ENCODE assay signal across 27 cellular contexts in the genomic region with DNA sequence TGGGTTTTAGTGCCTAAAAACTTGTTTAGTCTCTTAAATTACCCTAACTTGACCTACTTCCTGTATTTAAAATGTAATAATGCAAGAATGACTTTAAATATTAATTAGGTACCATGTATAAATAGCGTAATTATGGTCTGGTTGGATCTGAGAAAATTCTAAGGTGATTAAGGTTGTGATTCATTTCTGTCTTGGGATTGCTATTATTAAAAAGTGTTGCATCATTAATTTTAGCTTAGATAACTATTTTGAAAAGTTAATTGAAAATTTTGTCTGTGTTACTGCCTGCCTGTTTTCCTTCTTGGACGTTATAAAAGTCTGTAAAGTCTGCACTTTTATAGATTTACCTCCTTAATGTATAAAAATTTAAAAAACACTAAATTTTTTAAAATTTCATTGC.
"Had no signal": no experiment of that assay in that cellular context is flagged by ENCODE, and none has a peak within 500 bp of the region (broad histone marks: within the 10 kb centered on the region; RNA-seq: fewer than 3 reads in every experiment).

No MANE protein-coding gene starts in this region.

- DNase-seq: stimulated activated CD4-positive, alpha-beta T cell treated with anti-CD3 and anti-CD28 coated beads, Interleukin-2, amount 100 ng/mL, for 48 hours; stimulated activated CD4-positive, alpha-beta T cell treated with anti-CD3 and anti-CD28 coated beads, Interleukin-4, amount 100 ng/mL, for 1 hour; stimulated activated CD4-positive, alpha-beta T cell treated with anti-CD3 and anti-CD28 coated beads, Interleukin-4, amount 100 ng/mL, for 24 hours; stimulated activated CD4-positive, alpha-beta T cell treated with anti-CD3 and anti-CD28 coated beads, Interleukin-4, amount 100 ng/mL, for 4 hours; stimulated activated CD8-positive, alpha-beta memory T cell treated with anti-CD3 and anti-CD28 coated beads, Interleukin-4, amount 100 ng/mL, for 48 hours; stimulated activated naive B cell treated with anti-CD40 and anti-IgM and Interleukin-4, amounts not matched to agents 10 μg/mL and 1 μg/mL and 100 μg/mL, for 72 hours; stimulated activated naive CD4-positive, alpha-beta T cell; stimulated activated naive CD4-positive, alpha-beta T cell treated with Interleukin-2 at 50 U/mL for 16 hours; stimulated activated naive CD8-positive, alpha-beta T cell treated with anti-CD3 and anti-CD28 coated beads, Interleukin-15, amount 100 ng/mL, for 72 hours; stimulated activated naive CD8-positive, alpha-beta T cell treated with anti-CD3 and anti-CD28 coated beads, Interleukin-15, Interleukin-2, amounts not matched to agents 100 U/mL and 50 U/mL, for 24 hours; stomach; substantia nigra; testis; thyroid gland; tibial artery; transverse colon; trophoblast cell; upper lobe of left lung; upper lobe of right lung; uterus had no signal

- H3K27me3 ChIP-seq: stomach, suprapubic skin, testis, thyroid gland, tibial artery, tibial nerve, transverse colon, upper lobe of left lung, upper lobe of right lung, uterus, vagina had no signal

- H3K4me3 ChIP-seq: stomach, suprapubic skin, testis, thoracic aorta, thyroid gland, tibial artery, tibial nerve, transverse colon, upper lobe of left lung, upper lobe of right lung, uterus, vagina had no signal

- FAIRE-seq: urothelium cell line had no signal

- H3K27ac ChIP-seq: stomach, suprapubic skin, testis, thoracic aorta, thyroid gland, tibial artery, tibial nerve, transverse colon, upper lobe of left lung, upper lobe of right lung, uterus, vagina had no signal

- ATAC-seq: stimulated activated effector memory CD8-positive, alpha-beta T cell treated with anti-CD3 and anti-CD28 coated beads, Interleukin-12 subunit alpha, Interleukin-12 subunit beta, amount 100 ng/mL, for 72 hours; stimulated activated memory B cell treated with anti-CD40 and anti-IgM and Interleukin-4, amounts not matched to agents 10 μg/mL and 1 μg/mL and 100 μg/mL, for 72 hours; stimulated activated naive B cell treated with anti-CD40 and anti-IgM and Interleukin-4, amounts not matched to agents 10 μg/mL and 1 μg/mL and 100 μg/mL, for 72 hours; stimulated activated naive CD8-positive, alpha-beta T cell treated with anti-CD3 and anti-CD28 coated beads, Interleukin-15, amount 100 ng/mL, for 72 hours; stimulated activated naive CD8-positive, alpha-beta T cell treated with anti-CD3 and anti-CD28 coated beads, Interleukin-15, Interleukin-2, amounts not matched to agents 100 U/mL and 50 U/mL, for 24 hours had no signal

- H3K4me1 ChIP-seq: suprapubic skin, testis, thyroid gland, tibial artery, transverse colon, upper lobe of left lung, upper lobe of right lung, uterus, vagina had no signal

- H3K9me3 ChIP-seq: stomach, suprapubic skin, testis, thoracic aorta, thyroid gland, tibial artery, tibial nerve, transverse colon, upper lobe of left lung, upper lobe of right lung, uterus, vagina had no signal

- H3K36me3 ChIP-seq: thoracic aorta, transverse colon, uterus had no signal
